ENCODE assay signal across 19 cellular contexts in the genomic region with DNA sequence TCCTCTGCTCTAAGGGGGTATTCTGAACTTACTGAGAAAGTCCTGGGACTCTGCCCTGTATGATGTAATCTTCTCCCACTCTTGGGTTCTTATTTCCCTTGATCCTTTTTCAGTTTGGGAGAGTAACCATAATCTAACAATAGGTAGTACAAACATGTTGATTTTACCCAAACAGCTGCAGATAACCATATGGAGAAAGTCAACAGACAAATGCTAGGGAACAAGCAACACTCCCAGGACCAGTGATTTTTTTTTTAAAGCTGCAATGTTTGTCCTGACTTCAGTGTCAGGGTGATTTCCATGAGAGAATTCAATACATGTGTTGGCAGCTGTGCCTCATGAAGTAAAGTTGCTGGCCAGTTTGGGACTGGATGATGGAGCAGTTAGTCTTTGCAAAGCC.
DNase-seq lines count a peak whose midpoint lies in the region; ATAC-seq, FAIRE-seq and TF ChIP-seq lines count a peak whose summit lies in the region.
"Had no signal": no experiment of that assay in that cellular context is flagged by ENCODE, and none has a peak within 500 bp of the region (broad histone marks: within the 10 kb centered on the region; RNA-seq: fewer than 3 reads in every experiment).

No MANE protein-coding gene starts in this region.

- no peaks in the 10 kb centered on the region for H3K9me3 ChIP-seq in mucosa of descending colon
- H3K9me3 ChIP-seq: adrenal gland, prostate gland, tibial nerve had no signal

- no peaks in the 10 kb centered on the region for H3K4me1 ChIP-seq in mucosa of descending colon (ENCODE audit: low read depth)
- H3K4me1 ChIP-seq: prostate gland had no signal

- ATAC-seq in mucosa of descending colon = peak; percentile 62
- no peak for ATAC-seq in GM21515 (IDR thresholded peaks at IDR 0.05; ENCODE audit: unreplicated experiment)
- ATAC-seq in GM19463 (IDR thresholded peaks at IDR 0.05; ENCODE audit: unreplicated experiment) = no peak
- ATAC-seq: T-helper 17 cell had no signal

- no peaks in the 10 kb centered on the region for H3K36me3 ChIP-seq in mucosa of descending colon (ENCODE audit: low read depth)
- H3K36me3 ChIP-seq: prostate gland had no signal

- no peak for TF ChIP-seq POLR2A in GM12891 (IDR thresholded peaks at IDR 0.05; ENCODE audit: low read depth, low read length)

- no peak for TF ChIP-seq CTCF in mucosa of descending colon (IDR thresholded peaks at IDR 0.05)

- intact Hi-C loops in mucosa of descending colon (cut with DNase I, micrococcal nuclease) = no loop called here

- FAIRE-seq in GM12891 (lab: Jason Lieb, UNC) = peak; percentile 69

- DNase-seq in GM12891 (ENCODE audit: insufficient read length, low spot score) (no peak), NCI-H2171 treated with DMSO at 0.1 percent for 48 hours (lab: John Stamatoyannopoulos, UW) (peak; percentile 84), dedifferentiated amniotic fluid mesenchymal stem cell (ENCODE audit: extremely low spot score) (peak; percentile 24), mucosa of descending colon (no peak), DMS153 (lab: John Stamatoyannopoulos, UW) (no peak)
- DNase-seq in activated naive CD4-positive, alpha-beta T cell (lab: John Stamatoyannopoulos, UW) = no peak
- DNase-seq: activated CD4-positive, alpha-beta T cell treated with anti-CD3 and anti-CD28 coated beads for 1 hour; activated T-cell treated with anti-CD3 and anti-CD28 coated beads, Interleukin-2, amount 50 U/mL, for 24 hours; adrenal gland; dorsolateral prefrontal cortex; foreskin melanocyte; immature natural killer cell; NCI-H1048; NCI-H510A treated with DMSO at 0.1 percent for 48 hours; T-helper 17 cell had no signal

- H3K4me3 ChIP-seq in mucosa of descending colon = no peak overlapping the region
- H3K4me3 ChIP-seq: adrenal gland, dorsolateral prefrontal cortex, prostate gland, tibial nerve had no signal

TF ChIP-seq in GM12891, 5 proteins besides CTCF, POLR2A, EP300 and RAD21:
- no peak for TF ChIP-seq TAF1 (IDR thresholded peaks at IDR 0.05; ENCODE audit: low read depth, low read length)
- TF ChIP-seq POLR2AphosphoS5 (IDR thresholded peaks at IDR 0.05; ENCODE audit: low read depth, low read length) = no peak
- TF ChIP-seq PAX5 (IDR thresholded peaks at IDR 0.05; ENCODE audit: insufficient read depth, low read length, severe bottlenecking) = no peak
- TF ChIP-seq POU2F2 (IDR thresholded peaks at IDR 0.05; ENCODE audit: low read depth, low read length) = no peak
- no peak for TF ChIP-seq SPI1 (IDR thresholded peaks at IDR 0.05; ENCODE audit: low read depth, low read length)

Comparison
In these comparisons a context has a peak if more than half of its experiments do, and no peak if none do; other contexts are left out.
1. DNase-seq: peak in NCI-H2171 treated with DMSO at 0.1 percent for 48 hours (single experiment) and dedifferentiated amniotic fluid mesenchymal stem cell (single experiment); none in GM12891 (single experiment), mucosa of descending colon (0 of 3), DMS153 (single experiment) and activated naive CD4-positive, alpha-beta T cell (0 of 4).